In the genomic region with DNA sequence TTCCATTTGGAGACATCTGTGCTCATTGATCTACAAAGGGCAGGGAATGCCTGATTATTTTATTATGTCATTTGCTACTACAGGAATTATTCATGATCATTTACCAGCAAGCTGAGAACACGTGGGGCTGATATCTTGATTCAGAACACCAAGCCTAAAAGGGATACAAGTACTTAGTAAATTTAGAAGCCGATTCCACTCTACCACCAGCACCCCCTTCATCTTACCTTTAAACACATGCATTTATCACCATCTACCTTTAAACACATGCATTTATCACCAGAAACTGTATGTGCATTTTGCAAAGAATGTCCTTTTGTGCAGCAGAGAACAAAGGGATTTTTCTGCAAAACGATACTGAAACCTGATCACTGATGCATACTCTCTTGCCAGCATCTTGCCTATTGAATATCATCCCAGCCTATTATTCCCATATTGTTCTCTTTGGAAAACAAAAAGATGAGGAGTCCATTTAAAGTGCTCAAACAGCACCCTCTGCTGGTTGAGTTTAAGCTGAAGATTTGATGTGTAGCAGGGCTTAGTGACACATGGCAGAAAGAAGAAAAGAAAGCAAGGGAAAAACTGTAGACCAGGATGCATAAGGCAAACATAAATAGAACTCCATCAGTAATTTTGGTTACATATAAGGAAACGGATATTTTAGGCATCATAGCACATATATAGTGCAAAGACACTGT, we compare ENCODE assay signal across 8 cellular contexts.
DNase-seq lines count a peak whose midpoint lies in the region; ATAC-seq and TF ChIP-seq lines count a peak whose summit lies in the region.

No MANE protein-coding gene starts in this region.

- 11% methylated on average over 4 of the region's 4 CpGs for WGBS in right cardiac atrium

- H3K36me3 ChIP-seq in A673 (ENCODE audit: insufficient read depth, low read length, poor library complexity, severe bottlenecking) (no peaks in the 10 kb centered on the region), HEK293 (ENCODE audit: control insufficient read depth in 2 of 2, insufficient read depth in 1 of 2, low read length in 2 of 2) (no peaks in the 10 kb centered on the region), Loucy (ENCODE audit: insufficient read depth, low read length) (no peaks in the 10 kb centered on the region), PC-9 (ENCODE audit: low read depth) (no peaks in the 10 kb centered on the region)

- no peak overlapping the region for H3K9ac ChIP-seq in Loucy (ENCODE audit: low read depth, low read length, poor library complexity, severe bottlenecking)

- H3K9me3 ChIP-seq in A673 (ENCODE audit: low read depth, low read length, poor library complexity, severe bottlenecking) = no peaks in the 10 kb centered on the region
- no peaks in the 10 kb centered on the region for H3K9me3 ChIP-seq in HEK293 (ENCODE audit: control insufficient read depth, insufficient read depth, low read depth, low read length)
- H3K9me3 ChIP-seq in Loucy (ENCODE audit: insufficient read depth, low read depth, low read length) = no peaks in the 10 kb centered on the region
- H3K9me3 ChIP-seq in PC-9 (ENCODE audit: insufficient read depth, low read depth) = 0 out of 2 replicates have a peak, but pooled peaks cover 1% of the 10 kb centered on the region
- H3K9me3 ChIP-seq in right cardiac atrium (ENCODE audit: control insufficient read depth, low read length) = no peaks in the 10 kb centered on the region

- H3K79me2 ChIP-seq in Loucy (ENCODE audit: insufficient read depth, low read length) = no peaks in the 10 kb centered on the region
- no peaks in the 10 kb centered on the region for H3K79me2 ChIP-seq in PC-9 (ENCODE audit: low read depth)

- peak; percentile 73 to 77 for ATAC-seq in right cardiac atrium

- H3K27ac ChIP-seq in A673 (ENCODE audit: low read depth, low read length, poor library complexity, severe bottlenecking) = no peak overlapping the region
- H3K27ac ChIP-seq in HEK293 (ENCODE audit: extremely low read depth, low read depth, low read length) = no peak overlapping the region
- no peak overlapping the region for H3K27ac ChIP-seq in PC-9
- no peak overlapping the region for H3K27ac ChIP-seq in right cardiac atrium (ENCODE audit: low read length)

- in situ Hi-C loops in astrocyte of the cerebellum (cut with HindIII; ENCODE audit: low sequenced_read_pairs) = no loop called here

- H3K4me2 ChIP-seq in Loucy (ENCODE audit: low read depth, low read length, poor library complexity, severe bottlenecking) (peak overlapping the region; percentile 9), PC-9 (no peak overlapping the region)

- H2AFZ ChIP-seq in Loucy (ENCODE audit: low read length) (no peak overlapping the region), PC-9 (no peak overlapping the region)

- POLR2A ChIA-PET in A673 (lab: Charles Lee; ENCODE audit: low non-redundant PET) (no interaction called here), GM10248 (lab: Yijun Ruan, JAX) (interaction anchor here (4.1 kb wide), 1 partner anchor 424 kb away, joined by 23 read pairs; the partner anchor contains the start of gene BTG1), HEK293 (lab: Yijun Ruan, JAX) (no interaction called here), PC-9 (lab: Charles Lee; ENCODE audit: unreplicated experiment) (interaction anchor here (0.5 kb wide), 1 partner anchor 208 kb away, joined by 3 read pairs; no protein-coding TSS in a partner anchor)

- DNase-seq in A673 (ENCODE audit: low spot score) (peak; percentile 87), GM10248 (ENCODE audit: extremely low spot score) (peak; percentile 47), PC-9 (peak; percentile 54 to 61), astrocyte of the cerebellum (ENCODE audit: low read depth) (peak; percentile 85), right cardiac atrium (no peak), retinal pigment epithelial cell (ENCODE audit: low read depth) (peak; percentile 51)

- intact Hi-C loops in A673 (cut with micrococcal nuclease; ENCODE audit: unreplicated experiment) = loop anchor here (1.0 to 5.0 kb wide), 5 partner anchors 82 to 1188 kb away; no protein-coding TSS in a partner anchor
- intact Hi-C loops in PC-9 (cut with micrococcal nuclease; ENCODE audit: unreplicated experiment) = loop anchor here (1.0 to 10.0 kb wide), 9 partner anchors 80 to 1208 kb away; no protein-coding TSS in a partner anchor
- intact Hi-C loops in right cardiac atrium (cut with DNase I) = loop anchor here in 3 of 4 donors (5.0 to 10.0 kb wide), 3 partner anchors 758 to 1185 kb away; no protein-coding TSS in a partner anchor

- H3K4me3 ChIP-seq in A673 (ENCODE audit: low read depth, low read length, poor library complexity, severe bottlenecking) (no peak overlapping the region), HEK293 (ENCODE audit: low read depth, low read length) (no peak overlapping the region), Loucy (ENCODE audit: low read length, poor library complexity, severe bottlenecking) (no peak overlapping the region), PC-9 (no peak overlapping the region), astrocyte of the cerebellum (ENCODE audit: low read depth, low read length) (no peak overlapping the region), right cardiac atrium (ENCODE audit: low read length) (no peak overlapping the region), retinal pigment epithelial cell (ENCODE audit: low read length) (no peak overlapping the region)

- H3K27me3 ChIP-seq in A673 (replicated peaks; ENCODE audit: insufficient read depth, low read depth, low read length, poor library complexity) (no peaks in the 10 kb centered on the region), Loucy (ENCODE audit: insufficient read depth, low read length, poor library complexity, severe bottlenecking) (no peaks in the 10 kb centered on the region), PC-9 (ENCODE audit: insufficient read depth, low read depth) (no peaks in the 10 kb centered on the region), right cardiac atrium (ENCODE audit: control insufficient read depth, insufficient read depth) (no peaks in the 10 kb centered on the region)

- H3K4me1 ChIP-seq in A673 (ENCODE audit: insufficient read depth, low read length, poor library complexity, severe bottlenecking) = no peaks in the 10 kb centered on the region
- H3K4me1 ChIP-seq in HEK293 (ENCODE audit: control insufficient read depth, insufficient read depth, low read length) = no peaks in the 10 kb centered on the region
- H3K4me1 ChIP-seq in Loucy (ENCODE audit: insufficient read depth, low read length, poor library complexity, severe bottlenecking) = no peaks in the 10 kb centered on the region
- 0 out of 2 replicates have a peak, but pooled peaks cover 5% of the 10 kb centered on the region for H3K4me1 ChIP-seq in PC-9 (replicated peaks; ENCODE audit: insufficient read depth)
- peaks cover 4% of the 10 kb centered on the region for H3K4me1 ChIP-seq in right cardiac atrium (ENCODE audit: control insufficient read depth, insufficient read depth, low read length)

- peak; percentile 85 for TF ChIP-seq CTCF in A673 (conservative IDR thresholded peaks at IDR 0.05; ENCODE audit: low read depth, low read length)
- peak; percentile 73 for TF ChIP-seq CTCF in GM10248 (IDR thresholded peaks at IDR 0.05; ENCODE audit: control extremely low read depth, extremely low read depth, low read depth, missing control alignments)
- peak; percentile 81 for TF ChIP-seq CTCF in HEK293 (tag by site-specific recombination; IDR thresholded peaks at IDR 0.05)
- peak; percentile 100 for TF ChIP-seq CTCF in Loucy (conservative IDR thresholded peaks at IDR 0.05; ENCODE audit: low read length)
- TF ChIP-seq CTCF in PC-9 (conservative IDR thresholded peaks at IDR 0.05) = peak; percentile 93
- peak; percentile 65 for TF ChIP-seq CTCF in astrocyte of the cerebellum (IDR thresholded peaks at IDR 0.05; ENCODE audit: low read depth, low read length, missing control alignments)
- peak; percentile 72 for TF ChIP-seq CTCF in retinal pigment epithelial cell (conservative IDR thresholded peaks at IDR 0.05; ENCODE audit: low read depth, low read length)

- BruUV-seq in A673 (replicated peaks; lab: Mats Ljungman, UMichigan) (no TSS peak), PC-9 (replicated peaks; lab: Mats Ljungman, UMichigan) (no TSS peak)

- H3F3A ChIP-seq in Loucy (ENCODE audit: low read depth) (no peaks in the 10 kb centered on the region), PC-9 (ENCODE audit: insufficient read depth, low read depth) (no peaks in the 10 kb centered on the region)

- CTCF ChIA-PET in A673 (lab: Charles Lee) = interaction anchor here (1.0 to 1.4 kb wide), 2 partner anchors 759 to 1188 kb away, joined by 6 to 9 read pairs; no protein-coding TSS in a partner anchor
- CTCF ChIA-PET in GM10248 (lab: Yijun Ruan, JAX) = interaction anchor here (0.6 to 6.5 kb wide), 35 partner anchors 10 to 1188 kb away, joined by 3 to 50 read pairs (median 4); partner anchors contain the start of gene BTG1
- CTCF ChIA-PET in HEK293 (lab: Yijun Ruan, JAX) = interaction anchor here (0.5 to 3.7 kb wide), 13 partner anchors 20 to 1197 kb away, joined by 3 to 19 read pairs (median 3); no protein-coding TSS in a partner anchor
- CTCF ChIA-PET in PC-9 (lab: Charles Lee) = interaction anchor here (1.0 kb wide), 1 partner anchor 424 kb away, joined by 3 read pairs; the partner anchor contains the start of gene BTG1

- H3K9me2 ChIP-seq in Loucy (replicated peaks; ENCODE audit: low read depth, low read length) (no peaks in the 10 kb centered on the region), PC-9 (ENCODE audit: insufficient read depth) (no peaks in the 10 kb centered on the region)

- H4K20me1 ChIP-seq in Loucy (ENCODE audit: insufficient read depth, low read length, poor library complexity, severe bottlenecking) (no peaks in the 10 kb centered on the region), PC-9 (ENCODE audit: insufficient read depth) (no peaks in the 10 kb centered on the region)

TF ChIP-seq in HEK293, 187 proteins besides CTCF, POLR2A, EP300 and RAD21:
- TF ChIP-seq IKZF3 (tag by site-specific recombination; IDR thresholded peaks at IDR 0.05) = peak; percentile 60; the same call in 1 of the 2 replicates
- TF ChIP-seq ZNF654 (tag by site-specific recombination; IDR thresholded peaks at IDR 0.05; ENCODE audit: low read depth) = peak; percentile 91
- no peak for TF ChIP-seq ZNF202 (tag by site-specific recombination; IDR thresholded peaks at IDR 0.05; ENCODE audit: borderline replicate concordance)
- peak; percentile 29; the same call in 1 of the 2 replicates for TF ChIP-seq ZNF660 (tag by site-specific recombination; IDR thresholded peaks at IDR 0.05)

Comparison
In these comparisons a context has a peak if more than half of its experiments do, and no peak if none do; other contexts are left out.
1. DNase-seq: peak in A673 (single experiment), GM10248 (single experiment), PC-9 (2 of 2), astrocyte of the cerebellum (single experiment) and retinal pigment epithelial cell (single experiment); none in right cardiac atrium (0 of 3).
2. POLR2A ChIA-PET loops: an anchor here in GM10248 (4.1 kb wide) and PC-9 (0.5 kb wide); none called in A673 and HEK293.
3. Peak in every context shown above with its lines, with median percentiles within 50 percentile points of each other: CTCF ChIP-seq.